Comparison of ENCODE assay signal across 24 cellular contexts in the genomic region with DNA sequence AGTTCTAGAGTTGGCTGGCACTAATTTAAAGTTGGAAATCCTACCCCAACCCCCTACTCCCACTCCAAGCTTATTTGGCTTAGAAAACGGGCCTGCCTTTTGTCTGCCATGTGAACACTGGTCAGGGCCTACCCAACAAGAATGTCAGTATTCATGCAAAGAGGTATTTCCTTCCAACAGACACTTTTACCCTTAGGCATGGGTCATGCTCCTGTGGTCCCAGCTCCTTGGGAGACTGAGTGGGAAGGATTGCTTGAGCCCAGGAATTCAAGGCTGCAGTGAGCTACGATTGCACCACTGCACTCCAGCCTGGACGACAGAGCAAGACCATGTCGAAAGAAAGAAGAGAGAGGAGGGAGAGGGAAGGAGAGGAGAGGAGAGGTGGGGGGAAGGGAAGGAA.
DNase-seq lines count a peak whose midpoint lies in the region; ATAC-seq and TF ChIP-seq lines count a peak whose summit lies in the region.
"Had no signal": no experiment of that assay in that cellular context is flagged by ENCODE, and none has a peak within 500 bp of the region (broad histone marks: within the 10 kb centered on the region; RNA-seq: fewer than 3 reads in every experiment).

No MANE protein-coding gene starts in this region.

- H3K27me3 ChIP-seq in trophoblast cell (ENCODE audit: insufficient read depth, low read length) (no peaks in the 10 kb centered on the region), upper lobe of left lung (no peaks in the 10 kb centered on the region)

- peak; percentile 18 for DNase-seq in AG10803 (ENCODE audit: low read depth)
- DNase-seq in M059J (ENCODE audit: low read depth) = peak; percentile 48
- DNase-seq in kidney tubule cell (ENCODE audit: low spot score) = peak; percentile 27
- DNase-seq in trophoblast cell = peak; percentile 20 to 40
- DNase-seq in NAMALWA (ENCODE audit: low spot score) = no peak
- DNase-seq in upper lobe of left lung = no peak
- DNase-seq in superior temporal gyrus (ENCODE audit: extremely low spot score) = no peak
- no peak for DNase-seq in progenitor cell of endocrine pancreas (ENCODE audit: low spot score, unreplicated experiment)
- DNase-seq: ACHN; CD8-positive, alpha-beta memory T cell; H9; HFFc6; KBM-7; NCI-H1105; NCI-H146; NCI-H2029 treated with DMSO at 0.1 percent for 48 hours; NCI-H226; NCI-H510A treated with DMSO at 0.1 percent for 48 hours; NCI-H748 treated with DMSO at 0.1 percent for 48 hours; NK-92 treated with Interleukin-12 subunit alpha and Interleukin-12 subunit beta, amount 100 ng/mL, for 24 hours had no signal

- H3K4me3 Mint-ChIP-seq in progenitor cell of endocrine pancreas (ENCODE audit: low read depth) = no peak overlapping the region
- H3K4me3 Mint-ChIP-seq: CD8-positive, alpha-beta memory T cell; H9; HFFc6 had no signal

- TF ChIP-seq POLR2A in upper lobe of left lung (IDR thresholded peaks at IDR 0.05) = no peak

- H3K79me1 ChIP-seq in trophoblast cell (ENCODE audit: low read length) = peaks cover 31% of the 10 kb centered on the region

- no peak overlapping the region for H3K4ac ChIP-seq in trophoblast cell (ENCODE audit: low read depth, low read length)

- H2AK5ac ChIP-seq in trophoblast cell (ENCODE audit: low read length) = no peak overlapping the region

- H3K27ac ChIP-seq in trophoblast cell (ENCODE audit: low read depth, low read length) (peak overlapping the region; percentile 98), upper lobe of left lung (no peak overlapping the region)
- H3K27ac ChIP-seq: 22Rv1, C4-2B had no signal

- H3K4me1 Mint-ChIP-seq in progenitor cell of endocrine pancreas (ENCODE audit: low read depth) = peaks cover 3% of the 10 kb centered on the region
- H3K4me1 Mint-ChIP-seq: CD8-positive, alpha-beta memory T cell had no signal

- H3K9me3 Mint-ChIP-seq in progenitor cell of endocrine pancreas (ENCODE audit: low read depth) = no peaks in the 10 kb centered on the region
- H3K9me3 Mint-ChIP-seq: H9, HFFc6 had no signal

- no peak for ATAC-seq in upper lobe of left lung (ENCODE audit: low FRiP score in 2 of 2)
- ATAC-seq: GM12878, HepG2 had no signal

- peaks cover 11 to 21% of the 10 kb centered on the region in 2 experiments for H3K4me1 ChIP-seq in trophoblast cell (ENCODE audit: control insufficient read depth in 1 of 2, insufficient read depth in 2 of 2, low read length in 2 of 2)
- H3K4me1 ChIP-seq in upper lobe of left lung = no peaks in the 10 kb centered on the region

- no peak overlapping the region for H3K18ac ChIP-seq in trophoblast cell (ENCODE audit: low read length)

- H3K14ac ChIP-seq in trophoblast cell (ENCODE audit: low read length) = no peak overlapping the region

- H3K27ac Mint-ChIP-seq in progenitor cell of endocrine pancreas = no peak overlapping the region
- H3K27ac Mint-ChIP-seq: H9, HFFc6 had no signal

- no peak overlapping the region for H3K23ac ChIP-seq in trophoblast cell (ENCODE audit: low read length)

- H2BK5ac ChIP-seq in trophoblast cell (ENCODE audit: low read depth, low read length, poor library complexity) = peak overlapping the region; percentile 49

- H4K12ac ChIP-seq in trophoblast cell (ENCODE audit: low read depth, low read length) = no peak overlapping the region

- H2AFZ ChIP-seq in trophoblast cell (ENCODE audit: insufficient read depth, low read length, poor library complexity) = no peak overlapping the region

- no peak overlapping the region for H2BK12ac ChIP-seq in trophoblast cell (ENCODE audit: low read length)

- peaks cover 2% of the 10 kb centered on the region for H3K79me2 ChIP-seq in trophoblast cell (ENCODE audit: control insufficient read depth, insufficient read depth, low read length, poor library complexity)

- no peak overlapping the region for H4K8ac ChIP-seq in trophoblast cell (ENCODE audit: low read depth, low read length)

- WGBS in trophoblast cell (ENCODE audit: extremely low coverage, insufficient coverage, insufficient read length) = no CpG with 5 or more reads among the region's 4 CpGs
- WGBS in upper lobe of left lung, 2 donors = 79 to 90% methylated on average over 4 of the region's 4 CpGs

- H3K36me3 Mint-ChIP-seq in progenitor cell of endocrine pancreas (ENCODE audit: insufficient read depth) = no peaks in the 10 kb centered on the region
- H3K36me3 Mint-ChIP-seq: CD8-positive, alpha-beta memory T cell had no signal

- TF ChIP-seq EP300 in upper lobe of left lung (IDR thresholded peaks at IDR 0.05) = no peak

- H3K36me3 ChIP-seq in trophoblast cell (ENCODE audit: control insufficient read depth in 1 of 2, insufficient read depth in 2 of 2, low read length in 2 of 2) = no peaks in the 10 kb centered on the region
- no peaks in the 10 kb centered on the region for H3K36me3 ChIP-seq in upper lobe of left lung

- H3K9me3 ChIP-seq in trophoblast cell (ENCODE audit: insufficient read depth, low read depth, low read length) = no peaks in the 10 kb centered on the region
- H3K9me3 ChIP-seq in upper lobe of left lung = no peaks in the 10 kb centered on the region

- H3K9ac ChIP-seq in trophoblast cell (ENCODE audit: low read length) = no peak overlapping the region

- no peaks in the 10 kb centered on the region for H3K27me3 Mint-ChIP-seq in progenitor cell of endocrine pancreas
- H3K27me3 Mint-ChIP-seq: CD8-positive, alpha-beta memory T cell had no signal

- H4K91ac ChIP-seq in trophoblast cell (ENCODE audit: low read depth, low read length) = peak overlapping the region; percentile 37

- H3K4me3 ChIP-seq in AG10803 (ENCODE audit: low read length) (no peak overlapping the region), trophoblast cell (ENCODE audit: low read depth, low read length) (no peak overlapping the region), upper lobe of left lung (no peak overlapping the region)
- H3K4me3 ChIP-seq: GM12878 had no signal

- H2BK120ac ChIP-seq in trophoblast cell (ENCODE audit: insufficient read depth, low read length, poor library complexity) = peak overlapping the region; percentile 5

- H3K4me2 ChIP-seq in trophoblast cell (ENCODE audit: low read length) = peak overlapping the region; percentile 7

- TF ChIP-seq CTCF in AG10803 (conservative IDR thresholded peaks at IDR 0.05; ENCODE audit: low read length) (no peak), upper lobe of left lung (IDR thresholded peaks at IDR 0.05) (no peak), progenitor cell of endocrine pancreas (IDR thresholded peaks at IDR 0.05; ENCODE audit: unreplicated experiment) (no peak)

Comparison
In these comparisons a context has a peak if more than half of its experiments do, and no peak if none do; other contexts are left out.
1. DNase-seq: peak in AG10803 (single experiment), M059J (single experiment), kidney tubule cell (single experiment) and trophoblast cell (2 of 2); none in NAMALWA (single experiment), upper lobe of left lung (0 of 2), superior temporal gyrus (single experiment) and progenitor cell of endocrine pancreas (single experiment).